In genomic region chr7:22821702-22822485, GRCh38 we compare ENCODE assay signal across 8 cellular contexts. TPM values are rescaled to one million over a fixed set of nuclear protein-coding genes. Genes with fewer than 3 reads are reported as not detected.
A peak's percentile ranks its signal among the peaks of the same experiment; 100 is the strongest.
DNase-seq lines count a peak whose midpoint lies in the region; ATAC-seq, FAIRE-seq and TF ChIP-seq lines count a peak whose summit lies in the region.

No MANE protein-coding gene starts in this region.

- peak overlapping the region; percentile 93 to 98 for H3K4me3 Mint-ChIP-seq in stimulated activated naive B cell treated with anti-CD40 and anti-IgM and Interleukin-4, amounts not matched to agents 10 μg/mL and 1 μg/mL and 100 μg/mL, for 72 hours

- no peaks in the 10 kb centered on the region for H3K9me3 ChIP-seq in kidney (ENCODE audit: control insufficient read depth in 1 of 2, low read length in 2 of 2)

- peak overlapping the region; percentile 87 for H2AFZ ChIP-seq in KMS-11 (ENCODE audit: low read depth)

- H3K79me2 ChIP-seq in KMS-11 (ENCODE audit: insufficient read depth, low read depth), result peaks cover 36% of the 10 kb centered on the region

- ATAC-seq in stimulated activated naive B cell treated with anti-CD40 and anti-IgM and Interleukin-4, amounts not matched to agents 10 μg/mL and 1 μg/mL and 100 μg/mL, for 72 hours (replicated peaks), result peak; percentile 6 to 14
- ATAC-seq in HG03159 (IDR thresholded peaks at IDR 0.05; ENCODE audit: unreplicated experiment), result no peak

- H3K4me2 ChIP-seq in KMS-11, result peak overlapping the region; percentile 58

- peaks cover 26% of the 10 kb centered on the region for H3K4me1 ChIP-seq in KMS-11 (ENCODE audit: low read depth, poor library complexity, severe bottlenecking)
- H3K4me1 ChIP-seq in kidney (ENCODE audit: control insufficient read depth in 1 of 2, insufficient read depth in 1 of 2, low read depth in 1 of 2, low read length in 2 of 2), result peaks cover 0 to 6% of the 10 kb centered on the region in 2 donors

- H3K4me1 Mint-ChIP-seq in stimulated activated naive B cell treated with anti-CD40 and anti-IgM and Interleukin-4, amounts not matched to agents 10 μg/mL and 1 μg/mL and 100 μg/mL, for 72 hours, result peaks cover 7 to 34% of the 10 kb centered on the region in 2 donors

- intact Hi-C loops in kidney (cut with DNase I), result no loop called here

- H3K4me3 ChIP-seq in KMS-11 (IDR thresholded peaks at IDR 0.05; ENCODE audit: insufficient read depth, low read depth, low read length), result peak overlapping the region; percentile 45
- H3K4me3 ChIP-seq in kidney (ENCODE audit: low read length in 2 of 2), result peak overlapping the region; percentile 89 to 98

- FAIRE-seq in kidney (lab: Jason Lieb, UNC), result no peak

- H3K27ac Mint-ChIP-seq in stimulated activated naive B cell treated with anti-CD40 and anti-IgM and Interleukin-4, amounts not matched to agents 10 μg/mL and 1 μg/mL and 100 μg/mL, for 72 hours, result peak overlapping the region; percentile 99

- in situ Hi-C loops in G401 (cut with HindIII; ENCODE audit: low sequenced_read_pairs), result no loop called here

- DNase-seq in G401 (ENCODE audit: low spot score), result peak; percentile 17
- peak; percentile 28 for DNase-seq in astrocyte of the hippocampus (ENCODE audit: low read depth, low spot score)
- no peak for DNase-seq in kidney
- DNase-seq in stimulated activated naive B cell treated with anti-CD40 and anti-IgM and Interleukin-4, amounts not matched to agents 10 μg/mL and 1 μg/mL and 100 μg/mL, for 72 hours, result no peak
- no peak for DNase-seq in GDM1 (lab: John Stamatoyannopoulos, UW)
- no peak for DNase-seq in NCI-H510A treated with DMSO at 0.1 percent for 48 hours (lab: John Stamatoyannopoulos, UW)

- no peaks in the 10 kb centered on the region for H4K20me1 ChIP-seq in KMS-11 (ENCODE audit: insufficient read depth)

- H3K27ac ChIP-seq in KMS-11, result peak overlapping the region; percentile 54
- no peak overlapping the region for H3K27ac ChIP-seq in kidney (ENCODE audit: low read depth in 2 of 2, low read length in 2 of 2)

- peaks cover 13 to 19% of the 10 kb centered on the region in 2 donors for H3K27me3 Mint-ChIP-seq in stimulated activated naive B cell treated with anti-CD40 and anti-IgM and Interleukin-4, amounts not matched to agents 10 μg/mL and 1 μg/mL and 100 μg/mL, for 72 hours

- peaks cover 8 to 17% of the 10 kb centered on the region in 2 donors for H3K36me3 Mint-ChIP-seq in stimulated activated naive B cell treated with anti-CD40 and anti-IgM and Interleukin-4, amounts not matched to agents 10 μg/mL and 1 μg/mL and 100 μg/mL, for 72 hours

- no peaks in the 10 kb centered on the region for H3K27me3 ChIP-seq in KMS-11 (ENCODE audit: insufficient read depth, low read depth)

- H3K9me3 Mint-ChIP-seq in stimulated activated naive B cell treated with anti-CD40 and anti-IgM and Interleukin-4, amounts not matched to agents 10 μg/mL and 1 μg/mL and 100 μg/mL, for 72 hours, result no peaks in the 10 kb centered on the region

- H3K9ac ChIP-seq in KMS-11 (peak overlapping the region; percentile 81), kidney (ENCODE audit: low read length in 2 of 2) (peak overlapping the region; percentile 90 to 92)

- H3K36me3 ChIP-seq in KMS-11 (ENCODE audit: insufficient read depth) (no peaks in the 10 kb centered on the region; the same call in 1 of the 2 replicates), kidney (ENCODE audit: control insufficient read depth in 1 of 2, insufficient read depth in 2 of 2, low read length in 2 of 2) (peaks cover under 1 to 5% of the 10 kb centered on the region in 2 donors)

- TF ChIP-seq CTCF in KMS-11 (conservative IDR thresholded peaks at IDR 0.05; ENCODE audit: low read depth, low read length) (no peak), kidney (IDR thresholded peaks at IDR 0.05; ENCODE audit: borderline replicate concordance, extremely low read depth, insufficient read depth) (no peak)

RNA-seq across cellular contexts. Expression of gene TOMM7, which starts 0.8 kb away (rescaled TPM):
- 80.0 and 124 TPM in 2 replicates for total RNA-seq in G401 (2014; rRNA removed; shearing (Covaris generic))
- 253 TPM for total RNA-seq in kidney
- 1,227 TPM for polyA plus RNA-seq in kidney (ENCODE audit: insufficient read depth, low read depth, low replicate concordance)

Comparison
In these comparisons a context has a peak if more than half of its experiments do, and no peak if none do; other contexts are left out.
1. DNase-seq: peak in G401 (single experiment) and astrocyte of the hippocampus (single experiment); none in kidney (single experiment), stimulated activated naive B cell treated with anti-CD40 and anti-IgM and Interleukin-4, amounts not matched to agents 10 μg/mL and 1 μg/mL and 100 μg/mL, for 72 hours (single experiment), GDM1 (single experiment) and NCI-H510A treated with DMSO at 0.1 percent for 48 hours (single experiment).